8 cellular contexts compared by ENCODE assay signal in genomic region chr1:84772428-84772943, GRCh38.
DNase-seq lines count a peak whose midpoint lies in the region; ATAC-seq and TF ChIP-seq lines count a peak whose summit lies in the region.

No MANE protein-coding gene starts in this region.

- TF ChIP-seq CTCF in AG10803 (conservative IDR thresholded peaks at IDR 0.05; ENCODE audit: low read length), result peak; percentile 99

- H3K4me2 ChIP-seq in mesenchymal stem cell (ENCODE audit: low read length, poor library complexity, severe bottlenecking), result no peak overlapping the region

- H4K8ac ChIP-seq in mesenchymal stem cell (ENCODE audit: low read length), result no peak overlapping the region

- no peak overlapping the region for H2AFZ ChIP-seq in mesenchymal stem cell (ENCODE audit: low read depth, low read length)

- peak; percentile 78 for DNase-seq in AG10803 (ENCODE audit: low read depth)
- DNase-seq in NCI-H748 treated with DMSO at 0.1 percent for 48 hours (lab: John Stamatoyannopoulos, UW), result peak; percentile 49
- peak; percentile 70 to 74 for DNase-seq in activated CD4-positive, alpha-beta T cell treated with anti-CD3 and anti-CD28 coated beads, Interleukin-2, amount 50 U/mL, for 48 hours
- peak; percentile 52 for DNase-seq in effector CD4-positive, alpha-beta T cell
- DNase-seq in mesenchymal stem cell, result peak; percentile 75
- DNase-seq in stimulated activated CD8-positive, alpha-beta memory T cell treated with anti-CD3 and anti-CD28 coated beads, Interleukin-2, amount 100 ng/mL, for 48 hours (ENCODE audit: low read depth in 2 of 2), result peak; percentile 29 to 58

- H3K18ac ChIP-seq in mesenchymal stem cell (ENCODE audit: low read depth in 1 of 2, low read length in 2 of 2), result no peak overlapping the region

- no peaks in the 10 kb centered on the region for H3K36me3 ChIP-seq in mesenchymal stem cell (ENCODE audit: control insufficient read depth in 1 of 2, insufficient read depth in 2 of 2, low read depth in 1 of 2, low read length in 2 of 2)

- peaks cover 11 to 40% of the 10 kb centered on the region in 2 experiments for H3K27me3 ChIP-seq in mesenchymal stem cell (ENCODE audit: control insufficient read depth in 1 of 2, insufficient read depth in 1 of 2, low read length in 2 of 2)

- ATAC-seq in GM18907 (IDR thresholded peaks at IDR 0.05; ENCODE audit: unreplicated experiment), result peak; percentile 87
- peak; percentile 79 for ATAC-seq in HG03378 (IDR thresholded peaks at IDR 0.05; ENCODE audit: unreplicated experiment)

- H3K79me1 ChIP-seq in mesenchymal stem cell (replicated peaks; ENCODE audit: low read length, poor library complexity, severe bottlenecking), result no peaks in the 10 kb centered on the region

- H2BK120ac ChIP-seq in mesenchymal stem cell (ENCODE audit: low read depth, low read length), result no peak overlapping the region

- no peak overlapping the region for H3K4ac ChIP-seq in mesenchymal stem cell (ENCODE audit: low read depth in 1 of 2, low read length in 2 of 2)

- no peak overlapping the region for H3K14ac ChIP-seq in mesenchymal stem cell (ENCODE audit: low read length in 2 of 2)

- no peak overlapping the region for H3K27ac ChIP-seq in mesenchymal stem cell (ENCODE audit: low read length, poor library complexity, severe bottlenecking)

- 13% methylated on average over 6 of the region's 6 CpGs for WGBS in mesenchymal stem cell

- H4K91ac ChIP-seq in mesenchymal stem cell (ENCODE audit: low read length), result no peak overlapping the region

- no peak overlapping the region for H3K23ac ChIP-seq in mesenchymal stem cell (ENCODE audit: low read length in 2 of 2)

- H3K4me3 ChIP-seq in AG10803 (ENCODE audit: low read length) (no peak overlapping the region), mesenchymal stem cell (ENCODE audit: insufficient read depth in 1 of 2, low read depth in 1 of 2, low read length in 2 of 2) (no peak overlapping the region)

- no peak overlapping the region for H2AK5ac ChIP-seq in mesenchymal stem cell (ENCODE audit: low read length, severe bottlenecking)

- peaks cover 1% of the 10 kb centered on the region for H3K4me1 ChIP-seq in mesenchymal stem cell (ENCODE audit: control insufficient read depth, insufficient read depth, low read depth, low read length)

- peak overlapping the region; percentile 13 for H3K9ac ChIP-seq in mesenchymal stem cell (ENCODE audit: low read length)

- H3K9me3 ChIP-seq in mesenchymal stem cell (ENCODE audit: control insufficient read depth, low read length), result no peaks in the 10 kb centered on the region

- no peak overlapping the region for H2BK15ac ChIP-seq in mesenchymal stem cell (ENCODE audit: low read depth, poor library complexity, severe bottlenecking)

- H2BK12ac ChIP-seq in mesenchymal stem cell (ENCODE audit: low read length in 2 of 2), result peak overlapping the region in 1 of 2 experiments; percentile 56

- no peak overlapping the region for H2BK5ac ChIP-seq in mesenchymal stem cell (ENCODE audit: low read depth, low read length, poor library complexity, severe bottlenecking)
